ENCODE assay signal across 21 cellular contexts in genomic region chr16:68972008-68972407, GRCh38.
A peak's percentile ranks its signal among the peaks of the same experiment; 100 is the strongest.
DNase-seq lines count a peak whose midpoint lies in the region; TF ChIP-seq lines count a peak whose summit lies in the region.
"Had no signal": no experiment of that assay in that cellular context is flagged by ENCODE, and none has a peak within 500 bp of the region (broad histone marks: within the 10 kb centered on the region; RNA-seq: fewer than 3 reads in every experiment).

No MANE protein-coding gene starts in this region.

- H3K27me3 ChIP-seq in neural progenitor cell (no peaks in the 10 kb centered on the region), mammary epithelial cell (ENCODE audit: insufficient read depth, low read length) (no peaks in the 10 kb centered on the region)
- H3K27me3 ChIP-seq: BLaER1, cardiac muscle cell, tibial artery had no signal

- H4K20me1 ChIP-seq in neural progenitor cell (ENCODE audit: low read depth): no peaks in the 10 kb centered on the region
- no peaks in the 10 kb centered on the region for H4K20me1 ChIP-seq in mammary epithelial cell (ENCODE audit: insufficient read depth, low read length)
- H4K20me1 ChIP-seq: BLaER1 had no signal

- no peaks in the 10 kb centered on the region for H3K27me3 Mint-ChIP-seq in neural progenitor cell (ENCODE audit: insufficient read depth, low read depth)
- H3K27me3 Mint-ChIP-seq: activated CD4-positive, alpha-beta memory T cell treated with anti-CD3 and anti-CD28 coated beads, Interleukin-2, amount 10 ng/mL, durations not matched to agents 7 days and 5 days; stimulated activated memory B cell treated with anti-CD40 and anti-IgM and Interleukin-4, amounts not matched to agents 10 μg/mL and 1 μg/mL and 100 μg/mL, for 72 hours had no signal

- peak; percentile 26 for DNase-seq in DMS153 (lab: John Stamatoyannopoulos, UW)
- DNase-seq in DMS153 treated with DMSO at 0.1 percent for 48 hours (lab: John Stamatoyannopoulos, UW; ENCODE audit: unreplicated experiment): no peak
- peak; percentile 75 for DNase-seq in NCI-H2171 (lab: John Stamatoyannopoulos, UW)
- peak; percentile 57 for DNase-seq in cerebellar cortex (ENCODE audit: low spot score)
- DNase-seq in neural progenitor cell (ENCODE audit: low spot score): peak; percentile 74
- no peak for DNase-seq in OCI-M2 (lab: John Stamatoyannopoulos, UW; ENCODE audit: unreplicated experiment)
- no peak for DNase-seq in NK-92 treated with Interleukin-12 subunit alpha and Interleukin-12 subunit beta, amount 100 ng/mL, for 24 hours (lab: John Stamatoyannopoulos, UW)
- DNase-seq in mammary epithelial cell: no peak
- DNase-seq: activated CD4-positive, alpha-beta memory T cell treated with anti-CD3 and anti-CD28 coated beads, Interleukin-2, amount 10 ng/mL, durations not matched to agents 7 days and 5 days; activated T-cell treated with anti-CD3 and anti-CD28 coated beads, Interleukin-2, amount 50 U/mL, for 72 hours; DND-41; effector CD4-positive, alpha-beta T cell; left ventricle myocardium inferior; RPMI8226; tibial artery had no signal

- no peak overlapping the region for H3K9ac ChIP-seq in neural progenitor cell
- no peak overlapping the region for H3K9ac ChIP-seq in mammary epithelial cell (ENCODE audit: insufficient read depth, low read length)
- H3K9ac ChIP-seq: BLaER1 had no signal

- peaks cover 35% of the 10 kb centered on the region for H3F3A ChIP-seq in neural progenitor cell (ENCODE audit: low read depth)

- peaks cover 25% of the 10 kb centered on the region for H3K4me1 Mint-ChIP-seq in neural progenitor cell
- H3K4me1 Mint-ChIP-seq: activated CD4-positive, alpha-beta memory T cell treated with anti-CD3 and anti-CD28 coated beads, Interleukin-2, amount 10 ng/mL, durations not matched to agents 7 days and 5 days; stimulated activated memory B cell treated with anti-CD40 and anti-IgM and Interleukin-4, amounts not matched to agents 10 μg/mL and 1 μg/mL and 100 μg/mL, for 72 hours had no signal

- H3K4me2 ChIP-seq in neural progenitor cell (peak overlapping the region; percentile 70), mammary epithelial cell (ENCODE audit: insufficient read depth, low read depth, low read length) (no peak overlapping the region)
- H3K4me2 ChIP-seq: BLaER1 had no signal

- CTCF ChIA-PET in mammary epithelial cell (lab: Charles Lee; ENCODE audit: low non-redundant PET): no interaction called here

- H3K27ac Mint-ChIP-seq in neural progenitor cell: peak overlapping the region; percentile 70
- H3K27ac Mint-ChIP-seq: activated CD4-positive, alpha-beta memory T cell treated with anti-CD3 and anti-CD28 coated beads, Interleukin-2, amount 10 ng/mL, durations not matched to agents 7 days and 5 days; activated T-cell treated with anti-CD3 and anti-CD28 coated beads, Interleukin-2, amount 50 U/mL, for 72 hours; stimulated activated memory B cell treated with anti-CD40 and anti-IgM and Interleukin-4, amounts not matched to agents 10 μg/mL and 1 μg/mL and 100 μg/mL, for 72 hours had no signal

- no peaks in the 10 kb centered on the region for H3K36me3 ChIP-seq in neural progenitor cell
- H3K36me3 ChIP-seq in mammary epithelial cell (ENCODE audit: insufficient read depth, low read length): peaks cover 4% of the 10 kb centered on the region
- H3K36me3 ChIP-seq: cardiac muscle cell, prostate gland had no signal

- H3K79me2 ChIP-seq in neural progenitor cell (ENCODE audit: low read depth): no peaks in the 10 kb centered on the region
- H3K79me2 ChIP-seq in mammary epithelial cell (ENCODE audit: insufficient read depth, low read length): no peaks in the 10 kb centered on the region

- peaks cover 6% of the 10 kb centered on the region for H3K36me3 Mint-ChIP-seq in neural progenitor cell

- in situ Hi-C loops in mammary epithelial cell (cut with MboI; ENCODE audit: low sequenced_read_pairs in 2 of 2): no loop called here

- H2AFZ ChIP-seq in neural progenitor cell (replicated peaks) (no peak overlapping the region), mammary epithelial cell (ENCODE audit: low read depth, low read length) (no peak overlapping the region)

- 97% methylated on average over 4 of the region's 4 CpGs for WGBS in mammary epithelial cell (ENCODE audit: low coverage, missing lambda C conversion rate)

- peak overlapping the region; percentile 23 for H3K4me3 ChIP-seq in neural progenitor cell
- no peak overlapping the region for H3K4me3 ChIP-seq in mammary epithelial cell (replicated peaks in 1 of 3; ENCODE audit: insufficient read depth in 1 of 3, low read depth in 2 of 3, low read length in 3 of 3)
- H3K4me3 ChIP-seq: BLaER1, cardiac muscle cell, K562, left ventricle myocardium inferior, prostate gland, tibial artery had no signal

- intact Hi-C loops in mammary epithelial cell (cut with micrococcal nuclease): no loop called here

- dilution Hi-C loops in mammary epithelial cell (cut with HindIII; ENCODE audit: low sequenced_read_pairs): no loop called here

- TF ChIP-seq CTCF in neural progenitor cell (IDR thresholded peaks at IDR 0.05) (no peak), mammary epithelial cell (conservative IDR thresholded peaks at IDR 0.05 in 1 of 2, IDR thresholded peaks at IDR 0.05 in 1 of 2; ENCODE audit: extremely low read depth in 1 of 2, insufficient read depth in 1 of 2, low read depth in 1 of 2, low read length in 2 of 2) (no peak)

- peak overlapping the region; percentile 52 for H3K27ac ChIP-seq in neural progenitor cell
- no peak overlapping the region for H3K27ac ChIP-seq in mammary epithelial cell (ENCODE audit: insufficient read depth, low read depth, low read length)
- H3K27ac ChIP-seq: 22Rv1, BLaER1, cardiac muscle cell, left ventricle myocardium inferior, prostate gland, tibial artery had no signal

- H3K9me3 Mint-ChIP-seq in neural progenitor cell: no peaks in the 10 kb centered on the region
- H3K9me3 Mint-ChIP-seq: activated CD4-positive, alpha-beta memory T cell treated with anti-CD3 and anti-CD28 coated beads, Interleukin-2, amount 10 ng/mL, durations not matched to agents 7 days and 5 days; activated T-cell treated with anti-CD3 and anti-CD28 coated beads, Interleukin-2, amount 50 U/mL, for 72 hours; stimulated activated memory B cell treated with anti-CD40 and anti-IgM and Interleukin-4, amounts not matched to agents 10 μg/mL and 1 μg/mL and 100 μg/mL, for 72 hours had no signal

- peak overlapping the region; percentile 20 for H3K4me3 Mint-ChIP-seq in neural progenitor cell
- H3K4me3 Mint-ChIP-seq: activated CD4-positive, alpha-beta memory T cell treated with anti-CD3 and anti-CD28 coated beads, Interleukin-2, amount 10 ng/mL, durations not matched to agents 7 days and 5 days; activated T-cell treated with anti-CD3 and anti-CD28 coated beads, Interleukin-2, amount 50 U/mL, for 72 hours; stimulated activated memory B cell treated with anti-CD40 and anti-IgM and Interleukin-4, amounts not matched to agents 10 μg/mL and 1 μg/mL and 100 μg/mL, for 72 hours had no signal

- H3K9me3 ChIP-seq in neural progenitor cell (ENCODE audit: low read depth): no peaks in the 10 kb centered on the region
- H3K9me3 ChIP-seq in mammary epithelial cell (replicated peaks; ENCODE audit: insufficient read depth, low read length): no peaks in the 10 kb centered on the region
- H3K9me3 ChIP-seq: BLaER1, left ventricle myocardium inferior, prostate gland, tibial artery had no signal

- H3K4me1 ChIP-seq in neural progenitor cell (peaks cover 27% of the 10 kb centered on the region), mammary epithelial cell (ENCODE audit: insufficient read depth, low read length) (peaks cover 5% of the 10 kb centered on the region)
- H3K4me1 ChIP-seq: BLaER1, left ventricle myocardium inferior, prostate gland, tibial artery had no signal

- BruUV-seq in mammary epithelial cell (replicated peaks; lab: Mats Ljungman, UMichigan): no TSS peak

Comparison
In these comparisons a context has a peak if more than half of its experiments do, and no peak if none do; other contexts are left out.
1. DNase-seq: peak in DMS153 (single experiment), NCI-H2171 (single experiment), cerebellar cortex (single experiment) and neural progenitor cell (single experiment); none in DMS153 treated with DMSO at 0.1 percent for 48 hours (single experiment), OCI-M2 (single experiment), NK-92 treated with Interleukin-12 subunit alpha and Interleukin-12 subunit beta, amount 100 ng/mL, for 24 hours (single experiment) and mammary epithelial cell (single experiment).